Comparison of ENCODE assay signal across 12 cellular contexts in genomic region chr2:19158211-19158610, GRCh38.
"Had no signal": no experiment of that assay in that cellular context is flagged by ENCODE, and none has a peak within 500 bp of the region (broad histone marks: within the 10 kb centered on the region; RNA-seq: fewer than 3 reads in every experiment).

No MANE protein-coding gene starts in this region.

- H3K4me1 ChIP-seq: thyroid gland had no signal

- DNase-seq: activated CD4-positive, alpha-beta memory T cell treated with anti-CD3 and anti-CD28 coated beads for 36 hours; activated CD4-positive, alpha-beta T cell treated with anti-CD3 and anti-CD28 coated beads for 36 hours; activated T-cell treated with anti-CD3 and anti-CD28 coated beads for 4 hours; amniotic stem cell; caudate nucleus; dorsolateral prefrontal cortex; stimulated activated CD4-positive, alpha-beta T cell treated with anti-CD3 and anti-CD28 coated beads, Interleukin-12 subunit alpha, Interleukin-12 subunit beta, amount 100 ng/mL, for 4 hours; stimulated activated CD4-positive, alpha-beta T cell treated with anti-CD3 and anti-CD28 coated beads, Interleukin-1b, Interleukin-23, amount 100 ng/mL, for 48 hours; stimulated activated CD8-positive, alpha-beta memory T cell treated with anti-CD3 and anti-CD28 coated beads, Interleukin-4, amount 100 ng/mL, for 48 hours; stimulated activated naive CD4-positive, alpha-beta T cell; thyroid gland had no signal

- H3K36me3 ChIP-seq: neutrophil, thyroid gland had no signal

- H3K9me3 ChIP-seq: neutrophil, thyroid gland had no signal

- H3K27ac ChIP-seq: dorsolateral prefrontal cortex, neutrophil, thyroid gland had no signal

- H3K27me3 ChIP-seq: dorsolateral prefrontal cortex, neutrophil, thyroid gland had no signal

- H3K4me3 ChIP-seq: dorsolateral prefrontal cortex, thyroid gland had no signal
